ENCODE assay signal across 9 cellular contexts in genomic region chr21:34526236-34526617, GRCh38. TPM values are rescaled to one million over a fixed set of nuclear protein-coding genes. Genes with fewer than 3 reads are reported as not detected.
A peak's percentile ranks its signal among the peaks of the same experiment; 100 is the strongest.
DNase-seq lines count a peak whose midpoint lies in the region; ATAC-seq and TF ChIP-seq lines count a peak whose summit lies in the region.
"Had no signal": no experiment of that assay in that cellular context is flagged by ENCODE, and none has a peak within 500 bp of the region (broad histone marks: within the 10 kb centered on the region; RNA-seq: fewer than 3 reads in every experiment).

No MANE protein-coding gene starts in this region.

- H3K27me3 ChIP-seq in BLaER1 = no peaks in the 10 kb centered on the region
- no peaks in the 10 kb centered on the region for H3K27me3 ChIP-seq in PC-9 (ENCODE audit: insufficient read depth, low read depth)
- no peaks in the 10 kb centered on the region for H3K27me3 ChIP-seq in neutrophil

- H2AFZ ChIP-seq in PC-9 = peak overlapping the region; percentile 63

- H3K4me1 Mint-ChIP-seq in effector memory CD8-positive, alpha-beta T cell (ENCODE audit: low read depth in 2 of 2) = peaks cover 6 to 10% of the 10 kb centered on the region in 2 donors

- H3K4me2 ChIP-seq in BLaER1 (peak overlapping the region; percentile 53), PC-9 (peak overlapping the region; percentile 88)

- H3K36me3 Mint-ChIP-seq in effector memory CD8-positive, alpha-beta T cell (ENCODE audit: insufficient read depth) = peaks cover 4% of the 10 kb centered on the region

- no peaks in the 10 kb centered on the region for H3K27me3 Mint-ChIP-seq in effector memory CD8-positive, alpha-beta T cell

- no peaks in the 10 kb centered on the region for H3K9me3 Mint-ChIP-seq in effector memory CD8-positive, alpha-beta T cell

- H3K4me3 ChIP-seq in BLaER1 = no peak overlapping the region
- H3K4me3 ChIP-seq in PC-9 = peak overlapping the region; percentile 70
- H3K4me3 ChIP-seq in neutrophil (ENCODE audit: low read depth in 1 of 2, low read length in 1 of 2) = no peak overlapping the region

- H4K20me1 ChIP-seq in BLaER1 = peaks cover 7% of the 10 kb centered on the region; the same call in 1 of the 2 replicates
- no peaks in the 10 kb centered on the region for H4K20me1 ChIP-seq in PC-9 (ENCODE audit: insufficient read depth)

- H3K9ac ChIP-seq in BLaER1 = no peak overlapping the region

- no peaks in the 10 kb centered on the region for H3K9me3 ChIP-seq in BLaER1
- H3K9me3 ChIP-seq in PC-9 (ENCODE audit: insufficient read depth, low read depth) = no peaks in the 10 kb centered on the region
- H3K9me3 ChIP-seq in neutrophil = no peaks in the 10 kb centered on the region

- BruUV-seq in PC-9 (replicated peaks; lab: Mats Ljungman, UMichigan) = TSS peak; percentile 95

- H3K79me2 ChIP-seq in PC-9 (ENCODE audit: low read depth) = peaks cover 12% of the 10 kb centered on the region

- H3K9me2 ChIP-seq in PC-9 (ENCODE audit: insufficient read depth) = no peaks in the 10 kb centered on the region

- no peak for ATAC-seq in effector memory CD8-positive, alpha-beta T cell (replicated peaks)

- H3K4me1 ChIP-seq in BLaER1 = peaks cover 9% of the 10 kb centered on the region
- peaks cover 23% of the 10 kb centered on the region for H3K4me1 ChIP-seq in PC-9 (replicated peaks; ENCODE audit: insufficient read depth)
- H3K4me1 ChIP-seq in neutrophil (ENCODE audit: control insufficient read depth in 1 of 2, insufficient read depth in 1 of 2, low read depth in 1 of 2, low read length in 1 of 2) = peaks cover 36 to 41% of the 10 kb centered on the region in 2 experiments

- H3K36me3 ChIP-seq in BLaER1 = peaks cover 22% of the 10 kb centered on the region
- H3K36me3 ChIP-seq in PC-9 (ENCODE audit: low read depth) = no peaks in the 10 kb centered on the region; the same call in 1 of the 2 replicates
- peaks cover 10% of the 10 kb centered on the region for H3K36me3 ChIP-seq in neutrophil

- CTCF ChIA-PET in PC-9 (lab: Charles Lee) = interaction anchor here (1.6 kb wide), 2 partner anchors 18 to 77 kb away, joined by 3 to 5 read pairs; no protein-coding TSS in a partner anchor

- H3K27ac ChIP-seq in BLaER1 (no peak overlapping the region), PC-9 (peak overlapping the region; percentile 92), neutrophil (peak overlapping the region; percentile 68)

- intact Hi-C loops in PC-9 (cut with micrococcal nuclease; ENCODE audit: unreplicated experiment) = loop anchor here (1.0 kb wide), 1 partner anchor 19 kb away; no protein-coding TSS in a partner anchor

- peak overlapping the region in 1 of 2 donors; percentile 94 for H3K27ac Mint-ChIP-seq in effector memory CD8-positive, alpha-beta T cell

- TF ChIP-seq CTCF in PC-9 (conservative IDR thresholded peaks at IDR 0.05) (no peak), neutrophil (IDR thresholded peaks at IDR 0.05) (no peak)

- peak overlapping the region; percentile 57 to 73 for H3K4me3 Mint-ChIP-seq in effector memory CD8-positive, alpha-beta T cell

- H3F3A ChIP-seq in PC-9 (ENCODE audit: insufficient read depth, low read depth) = peaks cover 8% of the 10 kb centered on the region; the same call in 1 of the 2 replicates

- DNase-seq in PC-9 (no peak), GF-D8 (lab: John Stamatoyannopoulos, UW) (no peak), cerebellar cortex (ENCODE audit: low spot score) (no peak), epidermal melanocyte (ENCODE audit: insufficient read length, low spot score) (no peak), amygdala (lab: John Stamatoyannopoulos, UW) (no peak)
- DNase-seq in effector memory CD8-positive, alpha-beta T cell = no peak
- DNase-seq: NCI-H1105 treated with DMSO at 0.1 percent for 48 hours had no signal

- POLR2A ChIA-PET in PC-9 (lab: Charles Lee; ENCODE audit: unreplicated experiment) = no interaction called here

RNA-seq across cellular contexts. Expression of gene KCNE1, which starts 14.2 kb away (rescaled TPM):
- total RNA-seq in PC-9 (2021) = 0.31 and 0.45 TPM in 2 replicates
